ENCODE assay signal across 21 cellular contexts in genomic region chr2:6081542-6081872, GRCh38.
DNase-seq lines count a peak whose midpoint lies in the region; ATAC-seq, FAIRE-seq and TF ChIP-seq lines count a peak whose summit lies in the region.
"Had no signal": no experiment of that assay in that cellular context is flagged by ENCODE, and none has a peak within 500 bp of the region (broad histone marks: within the 10 kb centered on the region; RNA-seq: fewer than 3 reads in every experiment).

No MANE protein-coding gene starts in this region.

- no peak overlapping the region for H3K27ac ChIP-seq in astrocyte (ENCODE audit: low read depth, low read length)
- no peak overlapping the region for H3K27ac ChIP-seq in right lobe of liver
- H3K27ac ChIP-seq: heart right ventricle, WERI-Rb-1 had no signal

- H3K9ac ChIP-seq in astrocyte (ENCODE audit: low read length) = peak overlapping the region; percentile 38

- peak; percentile 20 for DNase-seq in A172 (ENCODE audit: low spot score)
- no peak for DNase-seq in HFFc6
- no peak for DNase-seq in astrocyte (ENCODE audit: low read depth)
- no peak for DNase-seq in right lobe of liver
- DNase-seq in NCI-H774 (lab: John Stamatoyannopoulos, UW) = no peak
- no peak for DNase-seq in COLO668 (lab: John Stamatoyannopoulos, UW; ENCODE audit: unreplicated experiment)
- no peak for DNase-seq in SK-N-DZ (ENCODE audit: low spot score)
- DNase-seq: activated CD4-positive, alpha-beta memory T cell treated with anti-CD3 and anti-CD28 coated beads for 36 hours; activated T-cell treated with anti-CD3 and anti-CD28 coated beads, Interleukin-2, amount 50 U/mL, for 1 hour; effector memory CD8-positive, alpha-beta T cell; mesendoderm; NCI-H2081; nephron progenitor cell; NK-92 treated with Interleukin-12 subunit alpha and Interleukin-12 subunit beta, amount 100 ng/mL, for 24 hours; T-helper 1 cell; WERI-Rb-1 had no signal

- intact Hi-C loops in right lobe of liver (cut with DNase I) = no loop called here

- H3K27me3 Mint-ChIP-seq in HFFc6 (ENCODE audit: insufficient read depth) (peaks cover 2% of the 10 kb centered on the region; the same call in 1 of the 2 replicates), astrocyte (ENCODE audit: low read depth, unreplicated experiment) (no peaks in the 10 kb centered on the region)
- H3K27me3 Mint-ChIP-seq: activated CD4-positive, alpha-beta memory T cell treated with anti-CD3 and anti-CD28 coated beads for 36 hours; effector memory CD8-positive, alpha-beta T cell; stimulated activated naive CD8-positive, alpha-beta T cell treated with anti-CD3 and anti-CD28 coated beads, Interleukin-15, Interleukin-2, amounts not matched to agents 100 ng/mL and 50 ng/mL, for 24 hours had no signal

- no peaks in the 10 kb centered on the region for H3K79me2 ChIP-seq in astrocyte (ENCODE audit: insufficient read depth, low read length)

- H3K36me3 ChIP-seq in astrocyte (ENCODE audit: insufficient read depth, low read length) (no peaks in the 10 kb centered on the region), right lobe of liver (no peaks in the 10 kb centered on the region)
- H3K36me3 ChIP-seq: heart right ventricle, WERI-Rb-1 had no signal

- H3K4me3 Mint-ChIP-seq in HFFc6 = peak overlapping the region; percentile 34; the same call in 1 of the 2 replicates
- no peak overlapping the region for H3K4me3 Mint-ChIP-seq in astrocyte (ENCODE audit: unreplicated experiment)
- H3K4me3 Mint-ChIP-seq: activated CD4-positive, alpha-beta memory T cell treated with anti-CD3 and anti-CD28 coated beads for 36 hours; activated naive CD4-positive, alpha-beta T cell treated with anti-CD3 and anti-CD28 coated beads, Interleukin-2, amount 50 U/mL, for 24 hours; effector memory CD8-positive, alpha-beta T cell; nephron progenitor cell; stimulated activated naive CD8-positive, alpha-beta T cell treated with anti-CD3 and anti-CD28 coated beads, Interleukin-15, Interleukin-2, amounts not matched to agents 100 ng/mL and 50 ng/mL, for 24 hours had no signal

- no peak for TF ChIP-seq POLR2A in right lobe of liver (IDR thresholded peaks at IDR 0.05)

- H3K27me3 ChIP-seq in astrocyte (ENCODE audit: insufficient read depth, low read length) = no peaks in the 10 kb centered on the region
- no peaks in the 10 kb centered on the region for H3K27me3 ChIP-seq in right lobe of liver

- H2AFZ ChIP-seq in astrocyte (ENCODE audit: low read depth, low read length) = peak overlapping the region; percentile 91

- WGBS in right lobe of liver (ENCODE audit: insufficient coverage, low coverage, low lambda C conversion rate, missing lambda C conversion rate) = 37% methylated on average over 4 of the region's 4 CpGs

- TF ChIP-seq CTCF in HFFc6 (IDR thresholded peaks at IDR 0.05) (no peak), astrocyte (IDR thresholded peaks at IDR 0.05; ENCODE audit: insufficient read depth, low read depth, low read length) (no peak), right lobe of liver (IDR thresholded peaks at IDR 0.05) (no peak)

- ATAC-seq in right lobe of liver (peak in 3 of 4 donors; percentile 41 to 53 (median 49)), GM21786 (IDR thresholded peaks at IDR 0.05; ENCODE audit: unreplicated experiment) (no peak)
- ATAC-seq: effector memory CD8-positive, alpha-beta T cell had no signal

- peaks cover 4% of the 10 kb centered on the region for H3K36me3 Mint-ChIP-seq in HFFc6 (ENCODE audit: low read depth)
- H3K36me3 Mint-ChIP-seq in astrocyte (ENCODE audit: low read depth, unreplicated experiment) = no peaks in the 10 kb centered on the region
- H3K36me3 Mint-ChIP-seq: activated CD4-positive, alpha-beta memory T cell treated with anti-CD3 and anti-CD28 coated beads for 36 hours; activated naive CD4-positive, alpha-beta T cell treated with anti-CD3 and anti-CD28 coated beads, Interleukin-2, amount 50 U/mL, for 24 hours had no signal

- peak overlapping the region; percentile 83 for H3K4me2 ChIP-seq in astrocyte (ENCODE audit: low read length)

- H3K4me3 ChIP-seq in astrocyte (ENCODE audit: insufficient read depth, low read depth, low read length) = peak overlapping the region; percentile 55
- peak overlapping the region in 2 of 3 donors; percentile 32 to 36 for H3K4me3 ChIP-seq in right lobe of liver

- no peak for FAIRE-seq in astrocyte (lab: Jason Lieb, UNC)
- FAIRE-seq: islet of Langerhans had no signal

- H3K4me1 Mint-ChIP-seq in HFFc6 (ENCODE audit: low read depth) (no peaks in the 10 kb centered on the region), astrocyte (ENCODE audit: low read depth, unreplicated experiment) (no peaks in the 10 kb centered on the region)
- H3K4me1 Mint-ChIP-seq: activated naive CD4-positive, alpha-beta T cell treated with anti-CD3 and anti-CD28 coated beads, Interleukin-2, amount 50 U/mL, for 24 hours had no signal

- H3K9me3 Mint-ChIP-seq in HFFc6 = peaks cover 38% of the 10 kb centered on the region
- no peaks in the 10 kb centered on the region for H3K9me3 Mint-ChIP-seq in astrocyte (ENCODE audit: unreplicated experiment)

- H3K27ac Mint-ChIP-seq in HFFc6 = no peak overlapping the region
- no peak overlapping the region for H3K27ac Mint-ChIP-seq in astrocyte (ENCODE audit: unreplicated experiment)
- H3K27ac Mint-ChIP-seq: activated CD4-positive, alpha-beta memory T cell treated with anti-CD3 and anti-CD28 coated beads for 36 hours; activated naive CD4-positive, alpha-beta T cell treated with anti-CD3 and anti-CD28 coated beads, Interleukin-2, amount 50 U/mL, for 24 hours; effector memory CD8-positive, alpha-beta T cell; stimulated activated naive CD8-positive, alpha-beta T cell treated with anti-CD3 and anti-CD28 coated beads, Interleukin-15, Interleukin-2, amounts not matched to agents 100 ng/mL and 50 ng/mL, for 24 hours had no signal

- H3K4me1 ChIP-seq in astrocyte (ENCODE audit: insufficient read depth, low read length) (no peaks in the 10 kb centered on the region), right lobe of liver (no peaks in the 10 kb centered on the region)

- H3K9me3 ChIP-seq in astrocyte (ENCODE audit: insufficient read depth, low read depth, low read length) (no peaks in the 10 kb centered on the region), right lobe of liver (no peaks in the 10 kb centered on the region)
- H3K9me3 ChIP-seq: heart right ventricle had no signal

- H4K20me1 ChIP-seq in astrocyte (ENCODE audit: insufficient read depth, low read length) = no peaks in the 10 kb centered on the region
